ENCODE assay signal across 16 cellular contexts in the genomic region with DNA sequence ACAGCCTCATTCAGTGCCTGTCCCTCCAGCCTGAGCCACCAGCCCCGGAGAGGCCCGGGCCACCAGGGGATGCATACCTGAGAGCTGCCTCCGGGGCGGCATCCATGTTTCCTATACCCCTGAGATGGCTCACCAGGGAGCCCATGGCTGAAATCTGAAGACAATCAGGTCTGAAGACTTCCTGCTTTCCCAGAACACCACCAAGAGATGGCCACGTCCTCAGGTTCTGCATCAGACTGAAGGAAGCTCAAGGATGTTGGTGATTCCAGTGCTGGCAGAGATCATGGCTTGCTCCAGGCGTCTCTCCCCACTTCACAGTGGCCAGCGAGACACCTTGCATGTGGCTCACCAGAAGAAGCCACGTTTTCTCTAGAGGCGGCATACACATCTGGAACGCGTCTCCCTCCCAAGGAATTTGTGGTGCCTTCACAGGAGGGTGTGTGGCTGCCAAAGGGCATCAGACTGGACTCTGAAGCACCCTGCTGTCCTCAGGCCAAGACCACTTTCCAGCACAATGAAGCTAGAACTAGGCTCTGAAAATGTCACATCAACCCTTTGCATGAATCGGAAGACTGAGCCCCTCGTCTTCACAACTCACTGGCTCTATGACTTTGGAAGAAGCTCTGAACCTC.
DNase-seq lines count a peak whose midpoint lies in the region; ATAC-seq, FAIRE-seq and TF ChIP-seq lines count a peak whose summit lies in the region.
"Had no signal": no experiment of that assay in that cellular context is flagged by ENCODE, and none has a peak within 500 bp of the region (broad histone marks: within the 10 kb centered on the region; RNA-seq: fewer than 3 reads in every experiment).

No MANE protein-coding gene starts in this region.

- WGBS in HepG2 (ENCODE audit: low lambda C conversion rate): 65% methylated on average over 13 of the region's 13 CpGs
- WGBS in body of pancreas, 2 donors: 80 to 83% methylated on average over 13 of the region's 13 CpGs

- peaks cover 8% of the 10 kb centered on the region; the same call in 2 of the 3 replicates for H3K4me1 Mint-ChIP-seq in GM23338
- no peaks in the 10 kb centered on the region for H3K4me1 Mint-ChIP-seq in activated naive CD8-positive, alpha-beta T cell treated with anti-CD3 and anti-CD28 coated beads, Interleukin-2, amount 50 U/mL, for 24 hours

- TF ChIP-seq POLR2A in HepG2 (IDR thresholded peaks at IDR 0.05; ENCODE audit: insufficient read depth in 1 of 2, low read depth in 2 of 2, low read length in 2 of 2) (no peak), body of pancreas (IDR thresholded peaks at IDR 0.05) (no peak)

- peaks cover 13% of the 10 kb centered on the region; the same call in 1 of the 2 replicates for H3K27me3 ChIP-seq in GM23338 (ENCODE audit: insufficient read depth)
- peaks cover 0 to 28% of the 10 kb centered on the region in 2 experiments; a peak in 3 of 5 replicates for H3K27me3 ChIP-seq in HepG2 (ENCODE audit: control insufficient read depth in 1 of 2, insufficient read depth in 2 of 2, low read length in 2 of 2)
- no peaks in the 10 kb centered on the region for H3K27me3 ChIP-seq in body of pancreas
- H3K27me3 ChIP-seq: ascending aorta had no signal

- in situ Hi-C loops in HepG2 (cut with HindIII; ENCODE audit: extremely low pct_ligation_motif_present, low pct_unique_long_range_greater_than_20kb): no loop called here

- peak; percentile 17 for ATAC-seq in GM23338
- peak; percentile 58 for ATAC-seq in HepG2
- no peak for ATAC-seq in body of pancreas
- ATAC-seq in activated naive CD8-positive, alpha-beta T cell treated with anti-CD3 and anti-CD28 coated beads, Interleukin-2, amount 50 U/mL, for 24 hours: no peak

- no peaks in the 10 kb centered on the region for H3K36me3 ChIP-seq in GM23338 (ENCODE audit: insufficient read depth)
- H3K36me3 ChIP-seq in HepG2 (replicated peaks in 1 of 2; ENCODE audit: control insufficient read depth in 1 of 2, insufficient read depth in 2 of 2, low read length in 2 of 2): no peaks in the 10 kb centered on the region
- H3K36me3 ChIP-seq in body of pancreas (replicated peaks in 1 of 2; ENCODE audit: insufficient read depth in 1 of 2, low read depth in 2 of 2): no peaks in the 10 kb centered on the region
- H3K36me3 ChIP-seq: ascending aorta had no signal

- H2AFZ ChIP-seq in GM23338 (peak overlapping the region; percentile 45), HepG2 (ENCODE audit: low read length) (no peak overlapping the region)

- no peak overlapping the region for H3K27ac Mint-ChIP-seq in GM23338
- no peak overlapping the region for H3K27ac Mint-ChIP-seq in activated naive CD8-positive, alpha-beta T cell treated with anti-CD3 and anti-CD28 coated beads, Interleukin-2, amount 50 U/mL, for 24 hours
- H3K27ac Mint-ChIP-seq: dendritic cell treated with granulocyte-macrophage colony-stimulating factor and Interleukin-4, amounts not matched to agents 40 ng/mL and 50 ng/mL, for 4 days had no signal

- H3K27ac ChIP-seq in GM23338 (ENCODE audit: low read depth) (no peak overlapping the region), HepG2 (ENCODE audit: extremely low read length, insufficient read depth, low read length) (no peak overlapping the region), body of pancreas (no peak overlapping the region)
- H3K27ac ChIP-seq: ascending aorta had no signal

- peaks cover 23% of the 10 kb centered on the region for H3K4me1 ChIP-seq in GM23338 (ENCODE audit: insufficient read depth)
- peaks cover 29% of the 10 kb centered on the region for H3K4me1 ChIP-seq in HepG2 (ENCODE audit: insufficient read depth, low read length)
- H3K4me1 ChIP-seq in body of pancreas: peaks cover 6% of the 10 kb centered on the region
- H3K4me1 ChIP-seq: ascending aorta had no signal

- H3K9me3 ChIP-seq in HepG2 (ENCODE audit: low read length) (no peaks in the 10 kb centered on the region), body of pancreas (no peaks in the 10 kb centered on the region)
- H3K9me3 ChIP-seq: ascending aorta had no signal

- TF ChIP-seq CTCF in GM23338 (conservative IDR thresholded peaks at IDR 0.05; ENCODE audit: low read depth in 2 of 2): peak in 1 of 2 experiments; percentile 23; a peak in 1 of 4 replicates
- no peak for TF ChIP-seq CTCF in HepG2 (CRISPR knock-in tag; IDR thresholded peaks at IDR 0.05)
- TF ChIP-seq CTCF in body of pancreas (IDR thresholded peaks at IDR 0.05): no peak

- H3K9me3 Mint-ChIP-seq in GM23338: no peaks in the 10 kb centered on the region
- no peaks in the 10 kb centered on the region for H3K9me3 Mint-ChIP-seq in activated naive CD8-positive, alpha-beta T cell treated with anti-CD3 and anti-CD28 coated beads, Interleukin-2, amount 50 U/mL, for 24 hours
- H3K9me3 Mint-ChIP-seq: dendritic cell treated with granulocyte-macrophage colony-stimulating factor and Interleukin-4, amounts not matched to agents 40 ng/mL and 50 ng/mL, for 4 days had no signal

- H3F3A ChIP-seq in GM23338 (replicated peaks; ENCODE audit: low read depth): peaks cover 17% of the 10 kb centered on the region

- TF ChIP-seq EP300 in HepG2 (IDR thresholded peaks at IDR 0.05; ENCODE audit: low read depth in 2 of 2, low read length in 2 of 2) (no peak), HepG2 (CRISPR knock-in tag; IDR thresholded peaks at IDR 0.05; ENCODE audit: borderline replicate concordance) (0 out of 2 replicates have a peak, but pooled peaks have one; percentile 9)

- H3K4me3 Mint-ChIP-seq in GM23338: no peak overlapping the region
- no peak overlapping the region for H3K4me3 Mint-ChIP-seq in activated naive CD8-positive, alpha-beta T cell treated with anti-CD3 and anti-CD28 coated beads, Interleukin-2, amount 50 U/mL, for 24 hours
- H3K4me3 Mint-ChIP-seq: dendritic cell treated with granulocyte-macrophage colony-stimulating factor and Interleukin-4, amounts not matched to agents 40 ng/mL and 50 ng/mL, for 4 days had no signal

- H3K4me3 ChIP-seq in GM23338 (no peak overlapping the region), HepG2 (replicated peaks in 1 of 3; ENCODE audit: insufficient read depth in 1 of 3, low read depth in 2 of 3, low read length in 3 of 3) (no peak overlapping the region), body of pancreas (no peak overlapping the region)
- H3K4me3 ChIP-seq: ascending aorta had no signal

- POLR2A ChIA-PET in HepG2 (lab: Yijun Ruan, JAX): interaction anchor here (1.0 to 2.9 kb wide), 14 partner anchors 13 to 289 kb away, joined by 3 to 27 read pairs (median 4); a partner anchor contains a TSS

- H3K79me2 ChIP-seq in GM23338 (replicated peaks; ENCODE audit: insufficient read depth) (no peaks in the 10 kb centered on the region), HepG2 (ENCODE audit: insufficient read depth, low read length) (no peaks in the 10 kb centered on the region)

- no TSS peak for BruUV-seq in HepG2 (replicated peaks; lab: Mats Ljungman, UMichigan)

- no peak for TF ChIP-seq RAD21 in HepG2 (CRISPR knock-in tag; IDR thresholded peaks at IDR 0.05)

- H4K20me1 ChIP-seq in GM23338 (replicated peaks; ENCODE audit: insufficient read depth) (no peaks in the 10 kb centered on the region), HepG2 (ENCODE audit: insufficient read depth, low read length) (no peaks in the 10 kb centered on the region)

- H3K9me2 ChIP-seq in GM23338 (ENCODE audit: insufficient read depth): peaks cover 43% of the 10 kb centered on the region

- H3K4me2 ChIP-seq in GM23338 (peak overlapping the region; percentile 36; the same call in 1 of the 2 replicates), HepG2 (ENCODE audit: low read depth, low read length) (no peak overlapping the region)

- DNase-seq in AG08396 (ENCODE audit: low spot score) (peak; percentile 19), GM23338 (ENCODE audit: low spot score) (peak; percentile 43), cerebellum (ENCODE audit: low spot score) (peak; percentile 17), HepG2 (ENCODE audit: low spot score) (no peak), DMS 273 (lab: John Stamatoyannopoulos, UW; ENCODE audit: unreplicated experiment) (no peak), body of pancreas (no peak), Ammon's horn (ENCODE audit: low spot score) (no peak)
- DNase-seq in activated naive CD8-positive, alpha-beta T cell treated with anti-CD3 and anti-CD28 coated beads, Interleukin-2, amount 50 U/mL, for 24 hours: no peak
- DNase-seq: activated gamma-delta T cell; GOT3; mammary epithelial cell; NCI-H1105 treated with DMSO at 0.1 percent for 48 hours; stimulated activated naive CD4-positive, alpha-beta T cell; T1000 had no signal

- no peak for FAIRE-seq in HepG2 (lab: Jason Lieb, UNC)

- no peaks in the 10 kb centered on the region for H3K36me3 Mint-ChIP-seq in GM23338 (ENCODE audit: low read depth)
- H3K36me3 Mint-ChIP-seq in activated naive CD8-positive, alpha-beta T cell treated with anti-CD3 and anti-CD28 coated beads, Interleukin-2, amount 50 U/mL, for 24 hours (ENCODE audit: low read depth): no peaks in the 10 kb centered on the region

- H3K27me3 Mint-ChIP-seq in GM23338 (ENCODE audit: insufficient read depth, low read depth, poor library complexity): no peaks in the 10 kb centered on the region
- no peaks in the 10 kb centered on the region for H3K27me3 Mint-ChIP-seq in activated naive CD8-positive, alpha-beta T cell treated with anti-CD3 and anti-CD28 coated beads, Interleukin-2, amount 50 U/mL, for 24 hours

- CTCF ChIA-PET in HepG2 (lab: Yijun Ruan, JAX; ENCODE audit: low intra/inter-chr PET ratio, low total read pairs): no interaction called here

- H3K9ac ChIP-seq in HepG2 (ENCODE audit: insufficient read depth, low read depth, low read length): no peak overlapping the region

- intact Hi-C loops in HepG2 (cut with micrococcal nuclease; ENCODE audit: unreplicated experiment): no loop called here
- intact Hi-C loops in body of pancreas (cut with DNase I): no loop called here

TF ChIP-seq in GM23338, 12 proteins besides CTCF, POLR2A, EP300 and RAD21 (continues in another document):
- no peak for TF ChIP-seq CREB1 (CRISPR knock-in tag; IDR thresholded peaks at IDR 0.05; ENCODE audit: low read depth)

TF ChIP-seq in HepG2, 621 proteins besides CTCF, POLR2A, EP300 and RAD21 (continues in another document):
- no peak; the same call in 1 of the 2 replicates for TF ChIP-seq ZBTB42 (CRISPR knock-in tag; IDR thresholded peaks at IDR 0.05)
- TF ChIP-seq SIX1 (CRISPR knock-in tag; IDR thresholded peaks at IDR 0.05; ENCODE audit: borderline replicate concordance): no peak

Comparison
In these comparisons a context has a peak if more than half of its experiments do, and no peak if none do; other contexts are left out.
1. DNase-seq: peak in AG08396 (single experiment), GM23338 (single experiment) and cerebellum (single experiment); none in HepG2 (single experiment), DMS 273 (single experiment), body of pancreas (0 of 4), activated naive CD8-positive, alpha-beta T cell treated with anti-CD3 and anti-CD28 coated beads, Interleukin-2, amount 50 U/mL, for 24 hours (single experiment) and Ammon's horn (single experiment).
2. ATAC-seq: peak in GM23338 (single experiment) and HepG2 (single experiment); none in body of pancreas (single experiment) and activated naive CD8-positive, alpha-beta T cell treated with anti-CD3 and anti-CD28 coated beads, Interleukin-2, amount 50 U/mL, for 24 hours (single experiment).